2 cellular contexts compared by ENCODE assay signal in the genomic region with DNA sequence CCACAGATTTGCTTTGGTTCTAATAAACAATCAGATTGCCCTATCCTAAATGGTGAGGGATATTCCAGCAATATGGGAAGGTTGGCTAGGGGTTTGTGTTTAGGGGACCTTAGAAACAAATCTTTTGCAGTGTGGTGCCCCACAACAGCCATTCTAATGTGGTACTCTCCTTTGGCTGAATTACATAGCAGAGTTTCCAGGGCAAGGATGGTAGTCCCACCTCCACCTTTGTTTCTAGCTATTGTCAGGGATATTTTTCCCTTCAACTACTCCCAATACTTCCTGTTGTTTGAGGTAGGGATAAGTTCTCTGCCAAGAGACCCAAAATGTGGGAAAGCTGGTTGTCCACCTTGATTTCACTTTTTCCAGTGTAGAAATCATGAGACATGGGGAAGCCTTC.
TF ChIP-seq lines count a peak whose summit lies in the region.

No MANE protein-coding gene starts in this region.

TF ChIP-seq in GM23338, 12 proteins besides CTCF, POLR2A, EP300 and RAD21:
- TF ChIP-seq, protein P1, sequence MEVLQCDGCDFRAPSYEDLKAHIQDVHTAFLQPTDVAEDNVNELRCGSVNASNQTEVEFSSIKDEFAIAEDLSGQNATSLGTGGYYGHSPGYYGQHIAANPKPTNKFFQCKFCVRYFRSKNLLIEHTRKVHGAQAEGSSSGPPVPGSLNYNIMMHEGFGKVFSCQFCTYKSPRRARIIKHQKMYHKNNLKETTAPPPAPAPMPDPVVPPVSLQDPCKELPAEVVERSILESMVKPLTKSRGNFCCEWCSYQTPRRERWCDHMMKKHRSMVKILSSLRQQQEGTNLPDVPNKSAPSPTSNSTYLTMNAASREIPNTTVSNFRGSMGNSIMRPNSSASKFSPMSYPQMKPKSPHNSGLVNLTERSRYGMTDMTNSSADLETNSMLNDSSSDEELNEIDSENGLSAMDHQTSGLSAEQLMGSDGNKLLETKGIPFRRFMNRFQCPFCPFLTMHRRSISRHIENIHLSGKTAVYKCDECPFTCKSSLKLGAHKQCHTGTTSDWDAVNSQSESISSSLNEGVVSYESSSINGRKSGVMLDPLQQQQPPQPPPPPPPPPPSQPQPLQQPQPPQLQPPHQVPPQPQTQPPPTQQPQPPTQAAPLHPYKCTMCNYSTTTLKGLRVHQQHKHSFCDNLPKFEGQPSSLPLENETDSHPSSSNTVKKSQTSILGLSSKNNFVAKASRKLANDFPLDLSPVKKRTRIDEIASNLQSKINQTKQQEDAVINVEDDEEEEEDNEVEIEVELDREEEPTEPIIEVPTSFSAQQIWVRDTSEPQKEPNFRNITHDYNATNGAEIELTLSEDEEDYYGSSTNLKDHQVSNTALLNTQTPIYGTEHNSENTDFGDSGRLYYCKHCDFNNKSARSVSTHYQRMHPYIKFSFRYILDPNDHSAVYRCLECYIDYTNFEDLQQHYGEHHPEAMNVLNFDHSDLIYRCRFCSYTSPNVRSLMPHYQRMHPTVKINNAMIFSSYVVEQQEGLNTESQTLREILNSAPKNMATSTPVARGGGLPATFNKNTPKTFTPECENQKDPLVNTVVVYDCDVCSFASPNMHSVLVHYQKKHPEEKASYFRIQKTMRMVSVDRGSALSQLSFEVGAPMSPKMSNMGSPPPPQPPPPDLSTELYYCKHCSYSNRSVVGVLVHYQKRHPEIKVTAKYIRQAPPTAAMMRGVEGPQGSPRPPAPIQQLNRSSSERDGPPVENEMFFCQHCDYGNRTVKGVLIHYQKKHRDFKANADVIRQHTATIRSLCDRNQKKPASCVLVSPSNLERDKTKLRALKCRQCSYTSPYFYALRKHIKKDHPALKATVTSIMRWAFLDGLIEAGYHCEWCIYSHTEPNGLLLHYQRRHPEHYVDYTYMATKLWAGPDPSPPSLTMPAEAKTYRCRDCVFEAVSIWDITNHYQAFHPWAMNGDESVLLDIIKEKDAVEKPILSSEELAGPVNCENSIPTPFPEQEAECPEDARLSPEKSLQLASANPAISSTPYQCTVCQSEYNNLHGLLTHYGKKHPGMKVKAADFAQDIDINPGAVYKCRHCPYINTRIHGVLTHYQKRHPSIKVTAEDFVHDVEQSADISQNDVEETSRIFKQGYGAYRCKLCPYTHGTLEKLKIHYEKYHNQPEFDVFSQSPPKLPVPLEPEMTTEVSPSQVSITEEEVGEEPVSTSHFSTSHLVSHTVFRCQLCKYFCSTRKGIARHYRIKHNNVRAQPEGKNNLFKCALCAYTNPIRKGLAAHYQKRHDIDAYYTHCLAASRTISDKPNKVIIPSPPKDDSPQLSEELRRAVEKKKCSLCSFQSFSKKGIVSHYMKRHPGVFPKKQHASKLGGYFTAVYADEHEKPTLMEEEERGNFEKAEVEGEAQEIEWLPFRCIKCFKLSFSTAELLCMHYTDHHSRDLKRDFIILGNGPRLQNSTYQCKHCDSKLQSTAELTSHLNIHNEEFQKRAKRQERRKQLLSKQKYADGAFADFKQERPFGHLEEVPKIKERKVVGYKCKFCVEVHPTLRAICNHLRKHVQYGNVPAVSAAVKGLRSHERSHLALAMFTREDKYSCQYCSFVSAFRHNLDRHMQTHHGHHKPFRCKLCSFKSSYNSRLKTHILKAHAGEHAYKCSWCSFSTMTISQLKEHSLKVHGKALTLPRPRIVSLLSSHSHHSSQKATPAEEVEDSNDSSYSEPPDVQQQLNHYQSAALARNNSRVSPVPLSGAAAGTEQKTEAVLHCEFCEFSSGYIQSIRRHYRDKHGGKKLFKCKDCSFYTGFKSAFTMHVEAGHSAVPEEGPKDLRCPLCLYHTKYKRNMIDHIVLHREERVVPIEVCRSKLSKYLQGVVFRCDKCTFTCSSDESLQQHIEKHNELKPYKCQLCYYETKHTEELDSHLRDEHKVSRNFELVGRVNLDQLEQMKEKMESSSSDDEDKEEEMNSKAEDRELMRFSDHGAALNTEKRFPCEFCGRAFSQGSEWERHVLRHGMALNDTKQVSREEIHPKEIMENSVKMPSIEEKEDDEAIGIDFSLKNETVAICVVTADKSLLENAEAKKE (CRISPR knock-in tag; IDR thresholded peaks at IDR 0.05) = peak; percentile 21; the same call in 1 of the 2 replicates
- TF ChIP-seq STAT1 (IDR thresholded peaks at IDR 0.05; ENCODE audit: unreplicated experiment) = no peak

TF ChIP-seq in H1, 55 proteins besides CTCF, POLR2A, EP300 and RAD21:
- TF ChIP-seq HDAC6 (IDR thresholded peaks at IDR 0.05; ENCODE audit: low read depth, low read length) (no peak), TCF12 (IDR thresholded peaks at IDR 0.05; ENCODE audit: low read depth, low read length) (no peak), EZH2 (IDR thresholded peaks at IDR 0.05; ENCODE audit: low read depth, low read length, severe bottlenecking) (no peak), FOSL1 (IDR thresholded peaks at IDR 0.05; ENCODE audit: insufficient read depth, low read depth, low read length) (no peak), KDM5A (IDR thresholded peaks at IDR 0.05; ENCODE audit: low read length) (no peak), PHF8 (conservative IDR thresholded peaks at IDR 0.05; ENCODE audit: low read depth, low read length) (no peak), BCL11A (IDR thresholded peaks at IDR 0.05; ENCODE audit: low read depth in 2 of 2, low read length in 2 of 2) (no peak), POLR2AphosphoS5 (IDR thresholded peaks at IDR 0.05; ENCODE audit: low read depth, low read length) (no peak), CREB1 (IDR thresholded peaks at IDR 0.05) (no peak), RXRA (IDR thresholded peaks at IDR 0.05; ENCODE audit: insufficient read depth, low read depth, low read length) (no peak), CHD7 (IDR thresholded peaks at IDR 0.05; ENCODE audit: insufficient replicate concordance, low read length) (no peak), SIRT6 (IDR thresholded peaks at IDR 0.05; ENCODE audit: low read length) (no peak), RNF2 (IDR thresholded peaks at IDR 0.05; ENCODE audit: borderline replicate concordance, low read depth, low read length, missing control alignments, poor library complexity, severe bottlenecking) (no peak), SP4 (IDR thresholded peaks at IDR 0.05; ENCODE audit: low read length) (no peak)
- TF ChIP-seq, protein P2, sequence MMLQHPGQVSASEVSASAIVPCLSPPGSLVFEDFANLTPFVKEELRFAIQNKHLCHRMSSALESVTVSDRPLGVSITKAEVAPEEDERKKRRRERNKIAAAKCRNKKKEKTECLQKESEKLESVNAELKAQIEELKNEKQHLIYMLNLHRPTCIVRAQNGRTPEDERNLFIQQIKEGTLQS (IDR thresholded peaks at IDR 0.05; ENCODE audit: insufficient read depth, low read depth, low read length) = no peak
TF ChIP-seq in H1: peak in this region for 0.
